ENCODE assay signal across 7 cellular contexts in the genomic region with DNA sequence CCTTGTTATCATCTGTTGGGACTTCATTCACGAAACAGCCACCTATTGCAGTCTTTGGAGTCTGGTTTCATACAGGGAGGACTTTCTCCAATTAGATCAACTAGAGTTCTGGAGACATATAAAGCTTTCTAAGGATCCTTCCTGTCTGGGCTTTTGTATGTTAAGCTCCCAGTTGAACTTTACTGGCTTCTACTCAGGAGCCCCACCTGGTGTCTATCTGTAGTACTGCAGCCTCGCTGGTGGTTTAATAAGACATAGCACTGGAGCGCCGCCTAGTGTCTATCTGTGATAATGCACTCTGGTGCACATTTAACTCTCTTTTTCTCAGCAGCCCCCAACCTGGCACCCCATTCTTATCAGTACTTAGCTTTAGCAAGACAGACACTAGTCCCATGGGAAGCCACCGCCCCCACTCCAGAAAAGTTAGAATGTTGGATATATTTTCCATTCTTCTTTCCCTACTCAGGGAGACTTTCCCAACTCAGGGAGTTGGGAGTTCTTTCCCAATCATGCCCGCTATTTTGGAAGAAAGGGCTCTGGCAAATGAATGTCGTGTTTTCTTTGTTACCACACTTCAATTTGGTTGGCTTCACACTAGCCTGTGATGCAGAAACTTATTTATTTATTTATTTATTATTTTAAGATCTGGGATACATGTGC. TPM values are rescaled to one million over a fixed set of nuclear protein-coding genes. Genes with fewer than 3 reads are reported as not detected.
A peak's percentile ranks its signal among the peaks of the same experiment; 100 is the strongest.
DNase-seq lines count a peak whose midpoint lies in the region; TF ChIP-seq lines count a peak whose summit lies in the region.

No MANE protein-coding gene starts in this region.

- no peaks in the 10 kb centered on the region for H3K79me2 ChIP-seq in fibroblast of lung (ENCODE audit: control insufficient read depth, insufficient read depth, low read length)
- no peaks in the 10 kb centered on the region for H3K79me2 ChIP-seq in neural progenitor cell (ENCODE audit: low read depth)

- H3K4me3 Mint-ChIP-seq in neural progenitor cell, result no peak overlapping the region

- peaks cover 22% of the 10 kb centered on the region for H3K9me3 Mint-ChIP-seq in neural progenitor cell

- no peaks in the 10 kb centered on the region for H4K20me1 ChIP-seq in fibroblast of lung (ENCODE audit: control insufficient read depth, extremely low read depth, insufficient read depth, low read length)
- no peaks in the 10 kb centered on the region for H4K20me1 ChIP-seq in neural progenitor cell (ENCODE audit: low read depth)

- TF ChIP-seq CTCF in GM13976 (IDR thresholded peaks at IDR 0.05; ENCODE audit: borderline replicate concordance, control extremely low read depth, extremely low read depth, insufficient read depth, missing control alignments) (peak; percentile 98), fibroblast of lung (conservative IDR thresholded peaks at IDR 0.05 in 1 of 2, IDR thresholded peaks at IDR 0.05 in 1 of 2; ENCODE audit: low read depth in 1 of 2, low read length in 2 of 2) (peak; percentile 95 to 98), neural progenitor cell (IDR thresholded peaks at IDR 0.05) (peak; percentile 100)

- H3K4me2 ChIP-seq in fibroblast of lung (ENCODE audit: extremely low read depth, insufficient read depth, low read length) (no peak overlapping the region), neural progenitor cell (no peak overlapping the region)

- peak; percentile 57 for DNase-seq in GM13976 (ENCODE audit: low spot score)
- peak; percentile 6 for DNase-seq in HuH-7.5 (ENCODE audit: low spot score)
- peak; percentile 88 for DNase-seq in OCI-M1 (lab: John Stamatoyannopoulos, UW)
- DNase-seq in activated T-cell treated with anti-CD3 and anti-CD28 coated beads, Interleukin-2, amount 50 U/mL, for 1 hour, result peak; percentile 88
- DNase-seq in fibroblast of lung (ENCODE audit: low read depth in 2 of 2), result peak; percentile 35 to 70
- DNase-seq in neural progenitor cell (ENCODE audit: low spot score), result peak; percentile 80
- DNase-seq in superior temporal gyrus (ENCODE audit: extremely low spot score), result peak; percentile 46

- no peaks in the 10 kb centered on the region for H3F3A ChIP-seq in neural progenitor cell (ENCODE audit: low read depth)

- no peak overlapping the region for H3K4me3 ChIP-seq in fibroblast of lung (replicated peaks in 1 of 4; ENCODE audit: control extremely low read depth in 1 of 4, insufficient read depth in 1 of 4, low read depth in 3 of 4, low read length in 4 of 4)
- no peak overlapping the region for H3K4me3 ChIP-seq in neural progenitor cell

- H3K27ac ChIP-seq in fibroblast of lung (ENCODE audit: insufficient read depth, low read length) (no peak overlapping the region), neural progenitor cell (no peak overlapping the region)

- no peak overlapping the region for H3K27ac Mint-ChIP-seq in neural progenitor cell

- H3K4me1 ChIP-seq in fibroblast of lung (ENCODE audit: control insufficient read depth, extremely low read depth, insufficient read depth, low read length) (no peaks in the 10 kb centered on the region), neural progenitor cell (no peaks in the 10 kb centered on the region)

- H2AFZ ChIP-seq in fibroblast of lung (ENCODE audit: low read length) (no peak overlapping the region), neural progenitor cell (replicated peaks) (no peak overlapping the region)

- in situ Hi-C loops in GM13976 (cut with MboI; ENCODE audit: low sequenced_read_pairs, unreplicated experiment), result loop anchor here (5.0 to 25.0 kb wide), 2 partner anchors 82 to 257 kb away; no protein-coding TSS in a partner anchor

- H3K36me3 ChIP-seq in fibroblast of lung (ENCODE audit: control insufficient read depth, insufficient read depth, low read length), result no peaks in the 10 kb centered on the region
- H3K36me3 ChIP-seq in neural progenitor cell, result no peaks in the 10 kb centered on the region

- no peaks in the 10 kb centered on the region for H3K9me3 ChIP-seq in fibroblast of lung (ENCODE audit: control insufficient read depth, insufficient read depth, low read depth, low read length)
- H3K9me3 ChIP-seq in neural progenitor cell (ENCODE audit: low read depth), result peaks cover 17% of the 10 kb centered on the region

- H3K9ac ChIP-seq in fibroblast of lung (ENCODE audit: insufficient read depth, low read length) (no peak overlapping the region), neural progenitor cell (no peak overlapping the region)

- H3K27me3 Mint-ChIP-seq in neural progenitor cell (ENCODE audit: insufficient read depth, low read depth), result peaks cover 2% of the 10 kb centered on the region

- H3K27me3 ChIP-seq in fibroblast of lung (ENCODE audit: control insufficient read depth, insufficient read depth, low read length) (no peaks in the 10 kb centered on the region), neural progenitor cell (peaks cover 32% of the 10 kb centered on the region)

- no peaks in the 10 kb centered on the region for H3K36me3 Mint-ChIP-seq in neural progenitor cell

- no peaks in the 10 kb centered on the region for H3K4me1 Mint-ChIP-seq in neural progenitor cell

RNA-seq across cellular contexts. Expression of gene SYTL4, which starts 36.9 kb away (rescaled TPM):
- total RNA-seq in fibroblast of lung (4.6 and 8.8 TPM in 2 replicates), neural progenitor cell (ENCODE audit: low replicate concordance) (0.22 and 0.39 TPM in 2 replicates)
- 2.9 and 5.7 TPM in 2 replicates for polyA plus RNA-seq in fibroblast of lung
- polyA plus RNA-seq in fibroblast of lung (2012), result 4.7 and 7.2 TPM in 2 replicates
- polyA minus RNA-seq in fibroblast of lung (ENCODE audit: low replicate concordance), result 1.2 and 1.5 TPM in 2 replicates

RNA-seq across cellular contexts. Expression of gene CSTF2, which starts 51.4 kb away (rescaled TPM):
- total RNA-seq in fibroblast of lung, result 11.4 and 13.4 TPM in 2 replicates
- 16.3 and 25.6 TPM in 2 replicates for polyA plus RNA-seq in fibroblast of lung
- 11.7 and 16.7 TPM in 2 replicates for polyA plus RNA-seq in fibroblast of lung (2012)
- 14.3 and 16.6 TPM in 2 replicates for polyA minus RNA-seq in fibroblast of lung (ENCODE audit: low replicate concordance)
- total RNA-seq in neural progenitor cell (ENCODE audit: low replicate concordance), result 19.8 and 22.2 TPM in 2 replicates

Comparison
In these comparisons a context has a peak if more than half of its experiments do, and no peak if none do; other contexts are left out.
1. DNase-seq: peak in every context shown above with its lines; median percentile 88 in OCI-M1; 88 in activated T-cell treated with anti-CD3 and anti-CD28 coated beads, Interleukin-2, amount 50 U/mL, for 1 hour; 80 in neural progenitor cell; 57 in GM13976; 52 in fibroblast of lung; 46 in superior temporal gyrus; 6 in HuH-7.5.